Comparison of ENCODE assay signal across 10 cellular contexts in genomic region chr21:14602418-14602987, GRCh38. TPM values are rescaled to one million over a fixed set of nuclear protein-coding genes. Genes with fewer than 3 reads are reported as not detected.
A peak's percentile ranks its signal among the peaks of the same experiment; 100 is the strongest.
DNase-seq lines count a peak whose midpoint lies in the region; ATAC-seq, FAIRE-seq and TF ChIP-seq lines count a peak whose summit lies in the region.
"Had no signal": no experiment of that assay in that cellular context is flagged by ENCODE, and none has a peak within 500 bp of the region (broad histone marks: within the 10 kb centered on the region; RNA-seq: fewer than 3 reads in every experiment).

No MANE protein-coding gene starts in this region.

- no peak overlapping the region for H3K27ac ChIP-seq in astrocyte (ENCODE audit: low read depth, low read length)
- H3K27ac ChIP-seq: prostate gland had no signal

- H2AFZ ChIP-seq in astrocyte (ENCODE audit: low read depth, low read length): no peak overlapping the region

- H3K9me3 ChIP-seq in astrocyte (ENCODE audit: insufficient read depth, low read depth, low read length): no peaks in the 10 kb centered on the region
- H3K9me3 ChIP-seq: prostate gland had no signal

- H3K4me3 Mint-ChIP-seq in astrocyte (ENCODE audit: unreplicated experiment) (no peak overlapping the region), progenitor cell of endocrine pancreas (ENCODE audit: low read depth) (no peak overlapping the region), chondrocyte (ENCODE audit: unreplicated experiment) (no peak overlapping the region)
- H3K4me3 Mint-ChIP-seq: type B pancreatic cell had no signal

- H3K27ac Mint-ChIP-seq in astrocyte (ENCODE audit: unreplicated experiment) (no peak overlapping the region), progenitor cell of endocrine pancreas (no peak overlapping the region), chondrocyte (ENCODE audit: unreplicated experiment) (no peak overlapping the region)
- H3K27ac Mint-ChIP-seq: type B pancreatic cell had no signal

- no peak for FAIRE-seq in astrocyte (lab: Jason Lieb, UNC)

- H3K4me2 ChIP-seq in astrocyte (ENCODE audit: low read length): peak overlapping the region; percentile 57

- DNase-seq in AML-193 (lab: John Stamatoyannopoulos, UW) (peak; percentile 50 to 69), astrocyte (ENCODE audit: low read depth) (no peak), progenitor cell of endocrine pancreas (ENCODE audit: low spot score, unreplicated experiment) (no peak), middle frontal gyrus (ENCODE audit: extremely low spot score, low spot score) (no peak), chondrocyte (ENCODE audit: low spot score) (no peak)

- no peaks in the 10 kb centered on the region for H3K9me3 Mint-ChIP-seq in astrocyte (ENCODE audit: unreplicated experiment)
- H3K9me3 Mint-ChIP-seq in progenitor cell of endocrine pancreas (ENCODE audit: low read depth): no peaks in the 10 kb centered on the region
- H3K9me3 Mint-ChIP-seq in chondrocyte (ENCODE audit: low read depth): peaks cover 8% of the 10 kb centered on the region
- H3K9me3 Mint-ChIP-seq: type B pancreatic cell had no signal

- no peak overlapping the region for H3K9ac ChIP-seq in astrocyte (ENCODE audit: low read length)

- ATAC-seq in GM19324 (IDR thresholded peaks at IDR 0.05; ENCODE audit: low FRiP score, unreplicated experiment) (peak; percentile 82), HG03354 (IDR thresholded peaks at IDR 0.05; ENCODE audit: poor library complexity, severe bottlenecking, unreplicated experiment) (peak; percentile 79)
- no peak for ATAC-seq in activated CD4-positive, CD25-positive, alpha-beta regulatory T cell treated with anti-CD3 and anti-CD28 coated beads, Interleukin-2, amount 50 U/mL, for 24 hours

- no peaks in the 10 kb centered on the region for H3K27me3 ChIP-seq in astrocyte (ENCODE audit: insufficient read depth, low read length)

- no peak for TF ChIP-seq CTCF in astrocyte (IDR thresholded peaks at IDR 0.05; ENCODE audit: insufficient read depth, low read depth, low read length)
- TF ChIP-seq CTCF in progenitor cell of endocrine pancreas (IDR thresholded peaks at IDR 0.05; ENCODE audit: unreplicated experiment): no peak
- TF ChIP-seq CTCF in chondrocyte (IDR thresholded peaks at IDR 0.05): no peak

- H4K20me1 ChIP-seq in astrocyte (ENCODE audit: insufficient read depth, low read length): no peaks in the 10 kb centered on the region

- peaks cover 16% of the 10 kb centered on the region for H3K4me1 Mint-ChIP-seq in astrocyte (ENCODE audit: low read depth, unreplicated experiment)
- H3K4me1 Mint-ChIP-seq in progenitor cell of endocrine pancreas (ENCODE audit: low read depth): no peaks in the 10 kb centered on the region
- peaks cover 5% of the 10 kb centered on the region for H3K4me1 Mint-ChIP-seq in chondrocyte (ENCODE audit: low read depth)

- no peaks in the 10 kb centered on the region for H3K79me2 ChIP-seq in astrocyte (ENCODE audit: insufficient read depth, low read length)

- H3K36me3 ChIP-seq in astrocyte (ENCODE audit: insufficient read depth, low read length): no peaks in the 10 kb centered on the region
- H3K36me3 ChIP-seq: prostate gland had no signal

- no peak overlapping the region for H3K4me3 ChIP-seq in astrocyte (ENCODE audit: insufficient read depth, low read depth, low read length)
- H3K4me3 ChIP-seq: prostate gland had no signal

- H3K36me3 Mint-ChIP-seq in astrocyte (ENCODE audit: low read depth, unreplicated experiment) (no peaks in the 10 kb centered on the region), progenitor cell of endocrine pancreas (ENCODE audit: insufficient read depth) (no peaks in the 10 kb centered on the region), chondrocyte (ENCODE audit: low read depth) (no peaks in the 10 kb centered on the region)
- H3K36me3 Mint-ChIP-seq: type B pancreatic cell had no signal

- peaks cover 4% of the 10 kb centered on the region for H3K4me1 ChIP-seq in astrocyte (ENCODE audit: insufficient read depth, low read length)
- H3K4me1 ChIP-seq: prostate gland had no signal

- no peaks in the 10 kb centered on the region for H3K27me3 Mint-ChIP-seq in astrocyte (ENCODE audit: low read depth, unreplicated experiment)
- no peaks in the 10 kb centered on the region for H3K27me3 Mint-ChIP-seq in progenitor cell of endocrine pancreas
- no peaks in the 10 kb centered on the region for H3K27me3 Mint-ChIP-seq in chondrocyte (ENCODE audit: low read depth)
- H3K27me3 Mint-ChIP-seq: type B pancreatic cell had no signal

RNA-seq across cellular contexts. Expression of gene SAMSN1, which starts 56.4 kb away (rescaled TPM):
- total RNA-seq in astrocyte (0.09 TPM in 1 of 2 replicates, not detected in the other), progenitor cell of endocrine pancreas (not detected in 2 replicates), chondrocyte (not detected in 3 replicates)

Comparison
In these comparisons a context has a peak if more than half of its experiments do, and no peak if none do; other contexts are left out.
1. DNase-seq: peak in AML-193 (2 of 2); none in astrocyte (single experiment), progenitor cell of endocrine pancreas (single experiment), middle frontal gyrus (single experiment) and chondrocyte (single experiment).
2. ATAC-seq: peak in GM19324 (single experiment) and HG03354 (single experiment); none in activated CD4-positive, CD25-positive, alpha-beta regulatory T cell treated with anti-CD3 and anti-CD28 coated beads, Interleukin-2, amount 50 U/mL, for 24 hours (0 of 2).